In genomic region chr5:174737335-174737734, GRCh38 we compare ENCODE assay signal across 1 cellular context.
TF ChIP-seq lines count a peak whose summit lies in the region.

No MANE protein-coding gene starts in this region.

TF ChIP-seq in H1, 55 proteins besides CTCF, POLR2A, EP300 and RAD21:
- TF ChIP-seq KDM4A (IDR thresholded peaks at IDR 0.05; ENCODE audit: low read depth, low read length, severe bottlenecking) (no peak), PHF8 (conservative IDR thresholded peaks at IDR 0.05; ENCODE audit: low read depth, low read length) (no peak), SIRT6 (IDR thresholded peaks at IDR 0.05; ENCODE audit: low read length) (no peak), CHD2 (IDR thresholded peaks at IDR 0.05; ENCODE audit: low read length) (no peak)
